In genomic region chr14:88775532-88775931, GRCh38 we compare ENCODE assay signal across 17 cellular contexts. TPM values are rescaled to one million over a fixed set of nuclear protein-coding genes. Genes with fewer than 3 reads are reported as not detected.
A peak's percentile ranks its signal among the peaks of the same experiment; 100 is the strongest.
DNase-seq lines count a peak whose midpoint lies in the region; ATAC-seq and TF ChIP-seq lines count a peak whose summit lies in the region.
"Had no signal": no experiment of that assay in that cellular context is flagged by ENCODE, and none has a peak within 500 bp of the region (broad histone marks: within the 10 kb centered on the region; RNA-seq: fewer than 3 reads in every experiment).

No MANE protein-coding gene starts in this region.

- no peak overlapping the region for H3K4me3 Mint-ChIP-seq in stimulated activated effector memory CD8-positive, alpha-beta T cell treated with anti-CD3 and anti-CD28 coated beads, Interleukin-12 subunit alpha, Interleukin-12 subunit beta, amount 100 ng/mL, for 72 hours
- no peak overlapping the region for H3K4me3 Mint-ChIP-seq in CD8-positive, alpha-beta memory T cell
- H3K4me3 Mint-ChIP-seq: CD14-positive monocyte; CD8-positive, alpha-beta T cell had no signal

- TF ChIP-seq CTCF in PC-3 (conservative IDR thresholded peaks at IDR 0.05; ENCODE audit: low read depth, low read length) (no peak), RWPE2 (IDR thresholded peaks at IDR 0.05; ENCODE audit: poor library complexity, severe bottlenecking) (no peak), foreskin keratinocyte (conservative IDR thresholded peaks at IDR 0.05) (no peak)

- intact Hi-C loops in PC-3 (cut with micrococcal nuclease), result no loop called here

- H3K4me1 ChIP-seq in PC-3 (ENCODE audit: insufficient read depth, low read length) (peaks cover 6% of the 10 kb centered on the region; the same call in 1 of the 2 replicates), RWPE2 (ENCODE audit: insufficient read depth, poor library complexity, severe bottlenecking) (no peaks in the 10 kb centered on the region), foreskin keratinocyte (no peaks in the 10 kb centered on the region)
- no peaks in the 10 kb centered on the region for H3K4me1 ChIP-seq in CD8-positive, alpha-beta memory T cell (ENCODE audit: insufficient read depth, low read length)
- H3K4me1 ChIP-seq: A549, Caco-2 had no signal

- POLR2A ChIA-PET in PC-3 (lab: Charles Lee; ENCODE audit: unreplicated experiment), result no interaction called here
- POLR2A ChIA-PET in CD8-positive, alpha-beta memory T cell (lab: Charles Lee), result no interaction called here

- DNase-seq in PC-3 (peak; percentile 72), RWPE2 (ENCODE audit: low spot score) (no peak), foreskin keratinocyte (peak; percentile 42 to 79), NCI-H510A treated with DMSO at 0.1 percent for 48 hours (lab: John Stamatoyannopoulos, UW) (no peak)
- DNase-seq in stimulated activated effector memory CD8-positive, alpha-beta T cell treated with anti-CD3 and anti-CD28 coated beads, Interleukin-12 subunit alpha, Interleukin-12 subunit beta, amount 100 ng/mL, for 72 hours (ENCODE audit: low spot score in 2 of 2), result no peak
- DNase-seq in CD8-positive, alpha-beta memory T cell, result no peak
- DNase-seq: BE2C; Caco-2; CD8-positive, alpha-beta T cell; GF-D8; GM23248; IMR-90 had no signal

- peaks cover 6% of the 10 kb centered on the region for H3K4me1 Mint-ChIP-seq in stimulated activated effector memory CD8-positive, alpha-beta T cell treated with anti-CD3 and anti-CD28 coated beads, Interleukin-12 subunit alpha, Interleukin-12 subunit beta, amount 100 ng/mL, for 72 hours
- no peaks in the 10 kb centered on the region for H3K4me1 Mint-ChIP-seq in CD8-positive, alpha-beta memory T cell
- H3K4me1 Mint-ChIP-seq: CD14-positive monocyte had no signal

- no peaks in the 10 kb centered on the region for H3K9me3 ChIP-seq in PC-3 (ENCODE audit: low read length)
- H3K9me3 ChIP-seq in RWPE2 (ENCODE audit: severe bottlenecking), result no peaks in the 10 kb centered on the region
- no peaks in the 10 kb centered on the region for H3K9me3 ChIP-seq in CD8-positive, alpha-beta memory T cell (ENCODE audit: low read length)
- H3K9me3 ChIP-seq: A549, BE2C, Caco-2 had no signal

- no peak overlapping the region for H3K9ac ChIP-seq in PC-3 (ENCODE audit: low read length)
- H3K9ac ChIP-seq: GM23248 had no signal

- no peak overlapping the region for H3K27ac ChIP-seq in PC-3 (ENCODE audit: low read length)
- H3K27ac ChIP-seq in RWPE2 (ENCODE audit: poor library complexity, severe bottlenecking), result no peak overlapping the region
- H3K27ac ChIP-seq in foreskin keratinocyte, result no peak overlapping the region
- H3K27ac ChIP-seq in CD8-positive, alpha-beta memory T cell (ENCODE audit: low read depth, low read length), result no peak overlapping the region
- H3K27ac ChIP-seq: A549, GM23248, HL-60 had no signal

- no peak overlapping the region for H3K27ac Mint-ChIP-seq in stimulated activated effector memory CD8-positive, alpha-beta T cell treated with anti-CD3 and anti-CD28 coated beads, Interleukin-12 subunit alpha, Interleukin-12 subunit beta, amount 100 ng/mL, for 72 hours
- no peak overlapping the region for H3K27ac Mint-ChIP-seq in CD8-positive, alpha-beta memory T cell
- H3K27ac Mint-ChIP-seq: CD14-positive monocyte; CD8-positive, alpha-beta T cell had no signal

- no peaks in the 10 kb centered on the region for H3K9me3 Mint-ChIP-seq in stimulated activated effector memory CD8-positive, alpha-beta T cell treated with anti-CD3 and anti-CD28 coated beads, Interleukin-12 subunit alpha, Interleukin-12 subunit beta, amount 100 ng/mL, for 72 hours
- H3K9me3 Mint-ChIP-seq in CD8-positive, alpha-beta memory T cell, result peaks cover 0 to 2% (median 0%) of the 10 kb centered on the region in 5 donors
- H3K9me3 Mint-ChIP-seq: CD8-positive, alpha-beta T cell had no signal

- CTCF ChIA-PET in PC-3 (lab: Charles Lee), result no interaction called here
- CTCF ChIA-PET in CD8-positive, alpha-beta memory T cell (lab: Charles Lee), result no interaction called here

- H3K4me2 ChIP-seq in PC-3 (ENCODE audit: low read length), result no peak overlapping the region
- H3K4me2 ChIP-seq: A549 had no signal

- no peaks in the 10 kb centered on the region for H4K20me1 ChIP-seq in PC-3 (ENCODE audit: low read length)

- BruUV-seq in PC-3 (replicated peaks; lab: Mats Ljungman, UMichigan), result no TSS peak

- H3K9me2 ChIP-seq in PC-3 (replicated peaks; ENCODE audit: low read length), result no peaks in the 10 kb centered on the region

- no peaks in the 10 kb centered on the region for H3K36me3 ChIP-seq in PC-3 (ENCODE audit: low read depth, low read length)
- no peaks in the 10 kb centered on the region for H3K36me3 ChIP-seq in RWPE2 (ENCODE audit: low read depth)
- H3K36me3 ChIP-seq in CD8-positive, alpha-beta memory T cell (ENCODE audit: insufficient read depth, low read length), result no peaks in the 10 kb centered on the region

- no peak overlapping the region for H2AFZ ChIP-seq in PC-3 (ENCODE audit: low read length)
- H2AFZ ChIP-seq: GM23248 had no signal

- H3K79me2 ChIP-seq in PC-3 (ENCODE audit: low read length), result no peaks in the 10 kb centered on the region

- no peaks in the 10 kb centered on the region for H3F3A ChIP-seq in PC-3 (ENCODE audit: low read length, unreplicated experiment)

- H3K27me3 Mint-ChIP-seq in CD8-positive, alpha-beta memory T cell, result peaks cover 1 to 6% of the 10 kb centered on the region in 2 donors

- H3K36me3 Mint-ChIP-seq in stimulated activated effector memory CD8-positive, alpha-beta T cell treated with anti-CD3 and anti-CD28 coated beads, Interleukin-12 subunit alpha, Interleukin-12 subunit beta, amount 100 ng/mL, for 72 hours, result no peaks in the 10 kb centered on the region
- peaks cover 0 to 9% (median 3%) of the 10 kb centered on the region in 3 donors for H3K36me3 Mint-ChIP-seq in CD8-positive, alpha-beta memory T cell
- H3K36me3 Mint-ChIP-seq: CD14-positive monocyte had no signal

- H3K27me3 ChIP-seq in PC-3 (ENCODE audit: low read length) (no peaks in the 10 kb centered on the region), RWPE2 (ENCODE audit: insufficient read depth, poor library complexity, severe bottlenecking) (no peaks in the 10 kb centered on the region), foreskin keratinocyte (no peaks in the 10 kb centered on the region)
- no peaks in the 10 kb centered on the region for H3K27me3 ChIP-seq in CD8-positive, alpha-beta memory T cell (ENCODE audit: insufficient read depth, low read length, poor library complexity, severe bottlenecking)
- H3K27me3 ChIP-seq: BE2C had no signal

- H3K4me3 ChIP-seq in PC-3 (ENCODE audit: low read length) (no peak overlapping the region), RWPE2 (ENCODE audit: severe bottlenecking) (no peak overlapping the region)
- no peak overlapping the region for H3K4me3 ChIP-seq in CD8-positive, alpha-beta memory T cell (ENCODE audit: low read length)
- H3K4me3 ChIP-seq: A549, GM23248 had no signal

- ATAC-seq in PC-3 (peak; percentile 43), RWPE2 (ENCODE audit: low read depth) (peak; percentile 44; the same call in 2 of the 3 replicates), foreskin keratinocyte (peak; percentile 93), HG03469 (IDR thresholded peaks at IDR 0.05; ENCODE audit: unreplicated experiment) (no peak)
- peak; percentile 51 for ATAC-seq in stimulated activated effector memory CD8-positive, alpha-beta T cell treated with anti-CD3 and anti-CD28 coated beads, Interleukin-12 subunit alpha, Interleukin-12 subunit beta, amount 100 ng/mL, for 72 hours
- ATAC-seq: A549; CD8-positive, alpha-beta T cell; HCT116 had no signal

RNA-seq across cellular contexts. Expression of gene EML5, which starts 17.2 kb away (rescaled TPM):
- 0.66 and 0.86 TPM in 2 replicates for total RNA-seq in PC-3 (2014; rRNA removed)
- 0.39 and 0.78 TPM in 2 replicates for total RNA-seq in foreskin keratinocyte
- polyA plus RNA-seq in foreskin keratinocyte, result 0.03 and 0.07 TPM in 2 replicates
- total RNA-seq in CD8-positive, alpha-beta memory T cell, result 1 to 10 TPM; 3.2 to 3.6 TPM
- 0.86 TPM for polyA plus RNA-seq in CD8-positive, alpha-beta memory T cell
- polyA plus RNA-seq: CD14-positive monocyte had no signal

RNA-seq across cellular contexts. Expression of gene TTC8, which starts 48.9 kb away (rescaled TPM):
- 12.6 and 24.8 TPM in 2 replicates for total RNA-seq in PC-3 (2014; rRNA removed)
- 26.9 and 27.4 TPM in 2 replicates for total RNA-seq in foreskin keratinocyte
- 14.2 and 16.5 TPM in 2 replicates for polyA plus RNA-seq in foreskin keratinocyte
- 1 to 10 TPM; 5.9 TPM for total RNA-seq in CD8-positive, alpha-beta memory T cell
- 1.4 TPM for polyA plus RNA-seq in CD8-positive, alpha-beta memory T cell

Comparison
In these comparisons a context has a peak if more than half of its experiments do, and no peak if none do; other contexts are left out.
1. DNase-seq: peak in PC-3 (single experiment) and foreskin keratinocyte (2 of 2); none in RWPE2 (single experiment), stimulated activated effector memory CD8-positive, alpha-beta T cell treated with anti-CD3 and anti-CD28 coated beads, Interleukin-12 subunit alpha, Interleukin-12 subunit beta, amount 100 ng/mL, for 72 hours (0 of 2), CD8-positive, alpha-beta memory T cell (0 of 5) and NCI-H510A treated with DMSO at 0.1 percent for 48 hours (single experiment).